Comparison of ENCODE assay signal across 12 cellular contexts in the genomic region with DNA sequence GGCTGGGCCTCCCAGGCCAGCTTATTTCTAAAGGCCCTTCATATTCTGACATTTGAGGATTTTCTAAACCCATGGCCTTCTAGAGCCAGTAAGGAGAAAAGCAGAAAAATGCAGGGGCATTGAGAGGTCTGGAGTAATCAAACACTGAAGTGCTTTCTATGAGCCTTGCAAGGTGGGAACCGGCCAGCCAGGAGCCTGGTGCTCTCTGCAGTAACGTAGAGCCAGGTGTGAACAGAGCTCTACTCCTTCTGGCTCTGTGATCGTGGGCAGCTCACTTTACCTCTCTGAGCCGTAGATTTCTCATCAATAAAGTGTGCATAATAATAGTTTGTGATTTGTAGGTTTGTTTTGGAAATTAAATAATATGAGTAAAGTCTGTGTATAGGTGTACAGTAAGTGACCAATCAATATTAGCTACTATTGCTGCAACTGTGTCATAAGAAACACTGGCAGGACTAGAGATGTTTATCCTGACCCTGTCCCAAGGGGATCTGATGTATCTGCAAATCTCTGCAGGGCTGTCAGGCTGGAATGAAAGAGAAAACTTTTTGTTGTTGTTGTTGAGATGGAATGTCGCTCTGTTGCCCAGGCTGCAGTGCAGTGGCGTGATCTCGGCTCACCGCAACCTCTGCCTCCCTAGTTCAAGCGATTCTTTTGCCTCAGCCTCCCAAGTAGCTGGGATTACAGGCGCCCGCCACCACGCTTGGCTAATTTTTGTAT. TPM values are rescaled to one million over a fixed set of nuclear protein-coding genes. Genes with fewer than 3 reads are reported as not detected.
DNase-seq lines count a peak whose midpoint lies in the region; ATAC-seq and TF ChIP-seq lines count a peak whose summit lies in the region.
"Had no signal": no experiment of that assay in that cellular context is flagged by ENCODE, and none has a peak within 500 bp of the region (broad histone marks: within the 10 kb centered on the region; RNA-seq: fewer than 3 reads in every experiment).

No MANE protein-coding gene starts in this region.

- intact Hi-C loops in mammary epithelial cell (cut with micrococcal nuclease) (loop anchor here (5.0 kb wide), 1 partner anchor 59 kb away; a partner anchor contains a TSS), right lobe of liver (cut with DNase I) (loop anchor here in 1 of 2 donors (10.0 kb wide), 1 partner anchor 52 kb away; no protein-coding TSS in a partner anchor), stomach (cut with DNase I; ENCODE audit: low total_unique reads) (no loop called here)

- no peak for TF ChIP-seq EP300 in stomach (IDR thresholded peaks at IDR 0.05)

- DNase-seq in mammary epithelial cell (no peak), right lobe of liver (peak in 1 of 3 donors; percentile 13), stomach (no peak), NK-92 (lab: John Stamatoyannopoulos, UW; ENCODE audit: unreplicated experiment) (no peak), inferior parietal cortex (ENCODE audit: extremely low spot score) (no peak), CD1c-positive myeloid dendritic cell (ENCODE audit: extremely low spot score) (no peak), iPS-NIHi11 (ENCODE audit: low spot score) (no peak)
- DNase-seq: activated CD8-positive, alpha-beta memory T cell treated with anti-CD3 and anti-CD28 coated beads for 24 hours; activated naive CD8-positive, alpha-beta T cell treated with anti-CD3 and anti-CD28 coated beads, Interleukin-2, amount 50 U/mL, for 24 hours; NCI-H774; T-helper 1 cell had no signal

- no peak for ATAC-seq in right lobe of liver
- ATAC-seq: activated naive CD8-positive, alpha-beta T cell treated with anti-CD3 and anti-CD28 coated beads, Interleukin-2, amount 50 U/mL, for 24 hours had no signal

- TF ChIP-seq CTCF in mammary epithelial cell (conservative IDR thresholded peaks at IDR 0.05 in 1 of 2, IDR thresholded peaks at IDR 0.05 in 1 of 2; ENCODE audit: extremely low read depth in 1 of 2, insufficient read depth in 1 of 2, low read depth in 1 of 2, low read length in 2 of 2) (no peak), right lobe of liver (IDR thresholded peaks at IDR 0.05) (no peak), stomach (IDR thresholded peaks at IDR 0.05) (no peak)

- H3K36me3 ChIP-seq in HUES48 (ENCODE audit: control insufficient read depth, insufficient read depth, low read length), result no peaks in the 10 kb centered on the region
- H3K36me3 ChIP-seq in mammary epithelial cell (ENCODE audit: insufficient read depth, low read length), result no peaks in the 10 kb centered on the region
- peaks cover 0 to 4% (median 1%) of the 10 kb centered on the region in 4 donors for H3K36me3 ChIP-seq in right lobe of liver
- H3K36me3 ChIP-seq in stomach, result peaks cover 0 to 4% (median 2%) of the 10 kb centered on the region in 4 donors

- H3K9me3 ChIP-seq in HUES48 (ENCODE audit: control insufficient read depth, insufficient read depth, low read length) (no peaks in the 10 kb centered on the region), mammary epithelial cell (replicated peaks; ENCODE audit: insufficient read depth, low read length) (no peaks in the 10 kb centered on the region), right lobe of liver (no peaks in the 10 kb centered on the region), stomach (no peaks in the 10 kb centered on the region)

- H3K79me2 ChIP-seq in mammary epithelial cell (ENCODE audit: insufficient read depth, low read length), result no peaks in the 10 kb centered on the region

- in situ Hi-C loops in mammary epithelial cell (cut with MboI; ENCODE audit: low sequenced_read_pairs in 2 of 2), result loop anchor here in 1 of 2 donors (5.0 kb wide), 1 partner anchor 81 kb away; no protein-coding TSS in a partner anchor

- WGBS in mammary epithelial cell (ENCODE audit: low coverage, missing lambda C conversion rate), result 76% methylated on average over 5 of the region's 12 CpGs
- WGBS in right lobe of liver (ENCODE audit: insufficient coverage, low coverage, low lambda C conversion rate, missing lambda C conversion rate), result 73% methylated on average over 12 of the region's 12 CpGs
- 80 to 87% (median 83%) methylated on average over 12 of the region's 12 CpGs for WGBS in stomach, 5 donors

- no TSS peak for BruUV-seq in mammary epithelial cell (replicated peaks; lab: Mats Ljungman, UMichigan)

- H3K27ac ChIP-seq in HUES48 (ENCODE audit: low read depth, low read length) (peak overlapping the region; percentile 36), mammary epithelial cell (ENCODE audit: insufficient read depth, low read depth, low read length) (no peak overlapping the region), right lobe of liver (peak overlapping the region; percentile 68 to 91 (median 91)), stomach (peak overlapping the region in 4 of 5 donors; percentile 85 to 90 (median 88))

- no peak for TF ChIP-seq POLR2A in right lobe of liver (IDR thresholded peaks at IDR 0.05)
- TF ChIP-seq POLR2A in stomach (IDR thresholded peaks at IDR 0.05), result no peak

- H4K20me1 ChIP-seq in mammary epithelial cell (ENCODE audit: insufficient read depth, low read length), result no peaks in the 10 kb centered on the region

- H3K4me1 ChIP-seq in HUES48 (ENCODE audit: control insufficient read depth, insufficient read depth, low read length), result peaks cover 28% of the 10 kb centered on the region
- peaks cover 57% of the 10 kb centered on the region for H3K4me1 ChIP-seq in mammary epithelial cell (ENCODE audit: insufficient read depth, low read length)
- peaks cover 0 to 68% (median 33%) of the 10 kb centered on the region in 4 donors for H3K4me1 ChIP-seq in right lobe of liver
- peaks cover 76 to 98% (median 85%) of the 10 kb centered on the region in 4 donors for H3K4me1 ChIP-seq in stomach

- H3K27me3 ChIP-seq in HUES48 (ENCODE audit: control insufficient read depth, insufficient read depth, low read length), result no peaks in the 10 kb centered on the region
- H3K27me3 ChIP-seq in mammary epithelial cell (ENCODE audit: insufficient read depth, low read length), result no peaks in the 10 kb centered on the region
- H3K27me3 ChIP-seq in right lobe of liver, result no peaks in the 10 kb centered on the region
- H3K27me3 ChIP-seq in stomach, result no peaks in the 10 kb centered on the region

- no peak overlapping the region for H3K9ac ChIP-seq in HUES48 (ENCODE audit: low read depth, low read length)
- H3K9ac ChIP-seq in mammary epithelial cell (ENCODE audit: insufficient read depth, low read length), result no peak overlapping the region

- no peak overlapping the region for H2AFZ ChIP-seq in mammary epithelial cell (ENCODE audit: low read depth, low read length)

- H3K4me3 ChIP-seq in HUES48 (ENCODE audit: low read depth, low read length) (no peak overlapping the region), mammary epithelial cell (replicated peaks in 1 of 3; ENCODE audit: insufficient read depth in 1 of 3, low read depth in 2 of 3, low read length in 3 of 3) (no peak overlapping the region), right lobe of liver (peak overlapping the region in 2 of 3 donors; percentile 51 to 83), stomach (peak overlapping the region in 2 of 4 donors; percentile 4 to 19)

- CTCF ChIA-PET in mammary epithelial cell (lab: Charles Lee; ENCODE audit: low non-redundant PET), result interaction anchor here (0.6 kb wide), 2 partner anchors 159 to 193 kb away, joined by 4 read pairs; no protein-coding TSS in a partner anchor

- peak overlapping the region; percentile 63 for H3K4me2 ChIP-seq in mammary epithelial cell (ENCODE audit: insufficient read depth, low read depth, low read length)

- dilution Hi-C loops in mammary epithelial cell (cut with HindIII; ENCODE audit: low sequenced_read_pairs), result loop anchor here (5.0 kb wide), 1 partner anchor 36 kb away; no protein-coding TSS in a partner anchor

RNA-seq across cellular contexts. Expression of a gene that starts 2.7 kb away (rescaled TPM):
- total RNA-seq in mammary epithelial cell (1 to 10 TPM; 1.3 to 5.3 TPM), right lobe of liver (10 to 100 TPM; 23.4 to 51.8 (median 35.6) TPM), stomach (10 to 100 TPM in 3 of 5 donors, 1 to 10 TPM in 2; 3.7 to 52.7 (median 20.1) TPM)
- polyA plus RNA-seq in mammary epithelial cell (2.6 TPM), stomach (10 to 100 TPM; 12.6 to 42.3 (median 23.2) TPM)
- 23.9 TPM for polyA minus RNA-seq in mammary epithelial cell

RNA-seq across cellular contexts. Expression of a gene that starts 17.9 kb away (rescaled TPM):
- total RNA-seq in mammary epithelial cell, result not detected
- not detected for polyA plus RNA-seq in mammary epithelial cell
- polyA minus RNA-seq in mammary epithelial cell, result not detected
- under 1 TPM in 3 of 6 experiments, not detected in 3; 0.09 to 0.25 (median 0.12) TPM for total RNA-seq in right lobe of liver
- total RNA-seq in stomach, result under 1 TPM in 1 of 5 donors, not detected in 4; 0.55 TPM
- 1 to 10 TPM in 1 of 3 donors, under 1 TPM in 2; 0.23 to 1.8 (median 0.50) TPM for polyA plus RNA-seq in stomach

RNA-seq across cellular contexts. Expression of a gene that starts 57.7 kb away (rescaled TPM):
- total RNA-seq in mammary epithelial cell (10 to 100 TPM; 28.5 to 34.7 TPM), right lobe of liver (10 to 100 TPM; 12.3 to 19.4 (median 17.7) TPM), stomach (100 to 1,000 TPM in 1 of 5 donors, 10 to 100 TPM in 4; 22.8 to 116 (median 27.9) TPM)
- polyA plus RNA-seq in mammary epithelial cell (39.8 TPM), stomach (10 to 100 TPM; 18.9 to 28.0 (median 23.9) TPM)
- polyA minus RNA-seq in mammary epithelial cell, result 65.6 TPM

Comparison
In these comparisons a context has a peak if more than half of its experiments do, and no peak if none do; other contexts are left out.
1. H3K4me3 ChIP-seq: peak in right lobe of liver (2 of 3); none in HUES48 (single experiment) and mammary epithelial cell (0 of 3).